ENCODE assay signal across 2 cellular contexts in genomic region chr20:63930971-63931553, GRCh38.
A peak's percentile ranks its signal among the peaks of the same experiment; 100 is the strongest.
TF ChIP-seq lines count a peak whose summit lies in the region.

No MANE protein-coding gene starts in this region.

TF ChIP-seq in K562, 482 proteins besides CTCF, POLR2A, EP300 and RAD21:
- TF ChIP-seq ELF1 (tag; IDR thresholded peaks at IDR 0.05) (no peak), POLR2G (IDR thresholded peaks at IDR 0.05; ENCODE audit: low read depth, low read length) (peak; percentile 24), MCM2 (IDR thresholded peaks at IDR 0.05; ENCODE audit: low read depth) (no peak), ZBTB26 (CRISPR knock-in tag; IDR thresholded peaks at IDR 0.05) (no peak), ELK1 (CRISPR knock-in tag; IDR thresholded peaks at IDR 0.05) (no peak), SMARCE1 (IDR thresholded peaks at IDR 0.05) (no peak), ID3 (CRISPR knock-in tag; IDR thresholded peaks at IDR 0.05) (no peak), ID3 (tag; IDR thresholded peaks at IDR 0.05) (no peak), HMG20B (CRISPR knock-in tag; IDR thresholded peaks at IDR 0.05) (no peak)

TF ChIP-seq in SK-N-SH, 30 proteins besides CTCF, POLR2A, EP300 and RAD21:
- TF ChIP-seq CHD2 (IDR thresholded peaks at IDR 0.05; ENCODE audit: low read length, partially characterized antibody) (no peak), GABPA (IDR thresholded peaks at IDR 0.05; ENCODE audit: low read depth) (no peak), NRF1 (IDR thresholded peaks at IDR 0.05; ENCODE audit: low read depth, low read length) (no peak), ZBTB33 (IDR thresholded peaks at IDR 0.05; ENCODE audit: borderline replicate concordance, low read depth) (no peak), TCF12 (IDR thresholded peaks at IDR 0.05) (no peak), MEF2A (IDR thresholded peaks at IDR 0.05; ENCODE audit: borderline replicate concordance, low read depth) (no peak)
TF ChIP-seq in SK-N-SH: peak in this region for 0.
